In the genomic region with DNA sequence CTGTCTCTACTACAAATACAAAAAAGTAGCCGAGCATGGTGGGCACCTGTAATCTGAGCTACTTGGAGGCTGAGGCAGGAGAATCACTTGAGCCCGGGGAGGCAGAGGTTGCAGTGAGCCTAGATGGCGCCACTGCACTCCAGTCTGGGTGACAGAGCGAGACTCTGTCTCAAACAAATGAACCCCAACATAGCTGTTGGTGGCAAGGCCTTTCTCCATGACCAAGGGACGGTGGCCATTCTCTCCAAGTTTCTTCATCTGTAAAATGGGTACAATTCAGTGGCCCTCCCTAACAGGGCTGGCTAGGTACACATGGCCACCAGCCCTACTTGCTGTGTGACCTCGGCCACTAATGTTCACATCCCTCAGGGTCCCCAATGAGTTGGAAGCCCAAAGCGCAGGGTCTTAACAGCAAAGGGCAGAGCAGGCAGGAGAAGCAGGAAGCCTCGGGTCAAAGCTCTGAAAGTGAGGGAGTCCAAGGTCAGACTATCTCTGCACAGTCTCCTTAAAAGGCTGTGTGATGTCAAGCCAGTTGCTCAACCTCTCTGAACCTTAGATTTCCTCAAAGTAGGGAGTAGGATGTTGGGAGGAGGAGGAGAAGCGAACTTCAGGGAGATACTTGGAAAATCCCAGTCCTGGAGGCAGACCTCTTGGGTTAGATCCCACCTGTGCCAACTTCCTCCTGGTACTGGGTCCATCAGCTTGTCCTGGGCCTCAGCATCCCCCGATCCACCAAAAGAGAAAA, we compare ENCODE assay signal across 1 cellular context.
TF ChIP-seq lines count a peak whose summit lies in the region.

No MANE protein-coding gene starts in this region.

TF ChIP-seq in endothelial cell of umbilical vein, 7 proteins besides CTCF, POLR2A, EP300 and RAD21:
- no peak for TF ChIP-seq MYC (IDR thresholded peaks at IDR 0.05; ENCODE audit: low read depth, low read length)
- no peak for TF ChIP-seq POLR2AphosphoS5 (IDR thresholded peaks at IDR 0.05; ENCODE audit: insufficient read depth, low read depth, low read length)
- no peak for TF ChIP-seq GATA2 (IDR thresholded peaks at IDR 0.05; ENCODE audit: insufficient read depth, insufficient read length, low read depth, low read length)
- no peak for TF ChIP-seq JUN (IDR thresholded peaks at IDR 0.05; ENCODE audit: borderline replicate concordance, insufficient read depth, insufficient read length, low read depth)
- TF ChIP-seq, protein P1, sequence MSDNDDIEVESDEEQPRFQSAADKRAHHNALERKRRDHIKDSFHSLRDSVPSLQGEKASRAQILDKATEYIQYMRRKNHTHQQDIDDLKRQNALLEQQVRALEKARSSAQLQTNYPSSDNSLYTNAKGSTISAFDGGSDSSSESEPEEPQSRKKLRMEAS (IDR thresholded peaks at IDR 0.05; ENCODE audit: insufficient read depth, insufficient read length) = no peak
- TF ChIP-seq FOS (IDR thresholded peaks at IDR 0.05; ENCODE audit: borderline replicate concordance, insufficient read depth, low read length) = no peak
- TF ChIP-seq EZH2 (IDR thresholded peaks at IDR 0.05; ENCODE audit: borderline replicate concordance, low read depth, low read length, severe bottlenecking) = no peak
